In the genomic region with DNA sequence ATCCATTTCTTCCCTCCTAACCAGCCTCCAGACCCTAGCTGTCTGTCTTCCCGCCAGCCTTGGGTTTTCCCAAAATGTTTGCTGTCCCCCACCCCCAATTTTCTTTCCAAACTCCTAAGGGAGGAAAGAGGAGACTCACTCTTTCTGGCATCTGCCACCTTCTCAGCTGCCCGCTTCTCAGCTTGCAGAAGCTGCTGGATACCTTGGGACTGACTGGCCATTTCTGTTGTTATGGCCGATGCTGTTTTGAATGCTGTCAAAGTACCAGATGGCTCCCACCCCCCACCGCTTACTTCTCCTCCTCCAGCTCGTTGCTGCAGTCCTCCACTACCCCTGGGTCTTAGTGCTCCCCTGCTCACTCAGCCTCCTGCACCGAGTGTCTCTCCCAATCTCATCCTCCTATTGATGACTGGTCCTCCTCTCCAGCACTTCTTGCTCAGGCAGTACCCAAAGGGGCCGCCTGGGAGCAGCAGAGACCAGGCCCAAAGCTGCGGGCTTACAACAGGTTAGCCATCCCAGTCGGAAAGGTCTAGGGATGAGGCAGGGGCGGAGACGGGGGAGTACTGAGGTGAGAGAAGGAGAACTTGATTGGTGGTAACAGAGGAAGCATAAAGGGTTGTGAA, we compare ENCODE assay signal across 8 cellular contexts. TPM values are rescaled to one million over a fixed set of nuclear protein-coding genes. Genes with fewer than 3 reads are reported as not detected.
DNase-seq lines count a peak whose midpoint lies in the region; ATAC-seq, FAIRE-seq and TF ChIP-seq lines count a peak whose summit lies in the region.

A gene (minus strand): TSS at position 270 of the 623 bp plus-strand sequence. CDS start 49 bp downstream, at position 221.

- H3K27me3 Mint-ChIP-seq in central memory CD8-positive, alpha-beta T cell = no peaks in the 10 kb centered on the region

- H3K4me1 ChIP-seq in keratinocyte (ENCODE audit: control insufficient read depth, extremely low read depth, insufficient read depth, low read length) = peaks cover 15% of the 10 kb centered on the region

- H3K27ac Mint-ChIP-seq in central memory CD8-positive, alpha-beta T cell (ENCODE audit: low read depth) = peak within 1 kb of the TSS; percentile 90

- H3K4me3 Mint-ChIP-seq in central memory CD8-positive, alpha-beta T cell = peak within 1 kb of the TSS; percentile 85

- peak within 1 kb of the TSS; percentile 86 for H3K27ac ChIP-seq in keratinocyte (ENCODE audit: control insufficient read depth, insufficient read depth, low read length)

- DNase-seq in GM13976 (ENCODE audit: low spot score) = peak; percentile 74
- DNase-seq in NCI-H345 treated with DMSO at 0.1 percent for 48 hours (lab: John Stamatoyannopoulos, UW; ENCODE audit: unreplicated experiment) = peak; percentile 92
- DNase-seq in central memory CD8-positive, alpha-beta T cell (ENCODE audit: low spot score in 2 of 2) = peak; percentile 66 to 76
- peak; percentile 85 for DNase-seq in keratinocyte (ENCODE audit: low read depth, low spot score)
- peak; percentile 64 to 82 for DNase-seq in stimulated activated CD4-positive, alpha-beta T cell treated with anti-CD3 and anti-CD28 coated beads, Interleukin-15, amount 100 ng/mL, for 1 hour (ENCODE audit: low read depth in 1 of 2, low spot score in 1 of 2)

- in situ Hi-C loops in GM13976 (cut with MboI; ENCODE audit: low sequenced_read_pairs, unreplicated experiment) = loop anchor here (5.0 kb wide), 1 partner anchor 51 kb away; no protein-coding TSS in a partner anchor

- H3K9me3 Mint-ChIP-seq in central memory CD8-positive, alpha-beta T cell = no peaks in the 10 kb centered on the region

- peak within 1 kb of the TSS; percentile 98 for H3K4me2 ChIP-seq in keratinocyte (ENCODE audit: control insufficient read depth, extremely low read depth, insufficient read depth, low read depth, low read length)

- H3K36me3 ChIP-seq in keratinocyte (ENCODE audit: control insufficient read depth in 2 of 2, extremely low read depth in 1 of 2, insufficient read depth in 2 of 2, low read length in 2 of 2) = peaks cover 13% of the 10 kb centered on the region in 2 experiments

- peak within 1 kb of the TSS; percentile 89 for H3K9ac ChIP-seq in keratinocyte (ENCODE audit: control insufficient read depth, extremely low read depth, insufficient read depth, low read length)

- ATAC-seq in HG03354 (IDR thresholded peaks at IDR 0.05; ENCODE audit: poor library complexity, severe bottlenecking, unreplicated experiment) (peak; percentile 53), HG02571 (IDR thresholded peaks at IDR 0.05; ENCODE audit: unreplicated experiment) (no peak)
- ATAC-seq in activated CD4-positive, CD25-positive, alpha-beta regulatory T cell treated with anti-CD3 and anti-CD28 coated beads, Interleukin-2, amount 50 U/mL, for 24 hours = peak; percentile 57 to 58
- peak; percentile 52 for ATAC-seq in central memory CD8-positive, alpha-beta T cell (replicated peaks; ENCODE audit: extremely low read depth, poor library complexity, severe bottlenecking)

- dilution Hi-C loops in keratinocyte (cut with MboI; ENCODE audit: extremely low pct_ligation_motif_present, low sequenced_read_pairs) = no loop called here

- no peaks in the 10 kb centered on the region for H4K20me1 ChIP-seq in keratinocyte (ENCODE audit: control insufficient read depth, extremely low read depth, insufficient read depth, low read length)

- H3K79me2 ChIP-seq in keratinocyte (ENCODE audit: control insufficient read depth, insufficient read depth, low read length) = peaks cover 19% of the 10 kb centered on the region

- H3K9me1 ChIP-seq in keratinocyte (ENCODE audit: control insufficient read depth, extremely low read depth, insufficient read depth, low read length) = no peaks in the 10 kb centered on the region

- peaks cover 13% of the 10 kb centered on the region for H3K36me3 Mint-ChIP-seq in central memory CD8-positive, alpha-beta T cell (ENCODE audit: insufficient read depth)

- peak within 1 kb of the TSS; percentile 55 to 86 (median 85) for H3K4me3 ChIP-seq in keratinocyte (ENCODE audit: control insufficient read depth in 2 of 3, extremely low read depth in 1 of 3, insufficient read depth in 2 of 3, low read depth in 1 of 3, low read length in 3 of 3)

- H3K9me3 ChIP-seq in keratinocyte (ENCODE audit: control insufficient read depth, low read depth, low read length) = no peaks in the 10 kb centered on the region

- H2AFZ ChIP-seq in keratinocyte (ENCODE audit: control insufficient read depth, low read length) = peak within 1 kb of the TSS; percentile 93

- H3K27me3 ChIP-seq in keratinocyte (ENCODE audit: control insufficient read depth, extremely low read depth, insufficient read depth, low read length) = no peaks in the 10 kb centered on the region

- FAIRE-seq in keratinocyte (lab: Jason Lieb, UNC) = peak; percentile 32

- peaks cover 32% of the 10 kb centered on the region for H3K4me1 Mint-ChIP-seq in central memory CD8-positive, alpha-beta T cell

- TF ChIP-seq CTCF in GM13976 (IDR thresholded peaks at IDR 0.05; ENCODE audit: borderline replicate concordance, control extremely low read depth, extremely low read depth, insufficient read depth, missing control alignments) = peak; percentile 97
- peak; percentile 95 to 100 (median 97) for TF ChIP-seq CTCF in keratinocyte (optimal IDR thresholded peaks at IDR 0.05 in 1 of 3, IDR thresholded peaks at IDR 0.05 in 1 of 3, conservative IDR thresholded peaks at IDR 0.05 in 1 of 3; ENCODE audit: extremely low read depth in 1 of 3, insufficient read depth in 2 of 3, low read length in 3 of 3)

RNA-seq across cellular contexts. Expression of the gene that starts here (rescaled TPM):
- polyA plus RNA-seq in keratinocyte = 0.46 to 1.3 TPM (median 0.94 TPM) in 3 replicates
- polyA plus RNA-seq in keratinocyte (2011; ENCODE audit: low read depth) = not detected
- 0.36 and 0.58 TPM in 2 replicates for polyA plus RNA-seq in keratinocyte (2011; cell fraction: cytosol; rRNA removed)
- 1.5 and 2.2 TPM in 2 replicates for polyA plus RNA-seq in keratinocyte (2011; cell fraction: nucleus; rRNA removed)
- 0.36 and 0.48 TPM in 2 replicates for polyA plus RNA-seq in keratinocyte (2012; ENCODE audit: low replicate concordance)
- polyA minus RNA-seq in keratinocyte = 0.53 to 2.9 TPM in 2 of 3 replicates, not detected in the other
- polyA minus RNA-seq in keratinocyte (2011; cell fraction: cytosol; rRNA and poly(A)+ RNA removed) = not detected
- polyA minus RNA-seq in keratinocyte (2011; cell fraction: nucleus; rRNA and poly(A)+ RNA removed) = not detected in 2 replicates
